8 cellular contexts compared by ENCODE assay signal in the genomic region with DNA sequence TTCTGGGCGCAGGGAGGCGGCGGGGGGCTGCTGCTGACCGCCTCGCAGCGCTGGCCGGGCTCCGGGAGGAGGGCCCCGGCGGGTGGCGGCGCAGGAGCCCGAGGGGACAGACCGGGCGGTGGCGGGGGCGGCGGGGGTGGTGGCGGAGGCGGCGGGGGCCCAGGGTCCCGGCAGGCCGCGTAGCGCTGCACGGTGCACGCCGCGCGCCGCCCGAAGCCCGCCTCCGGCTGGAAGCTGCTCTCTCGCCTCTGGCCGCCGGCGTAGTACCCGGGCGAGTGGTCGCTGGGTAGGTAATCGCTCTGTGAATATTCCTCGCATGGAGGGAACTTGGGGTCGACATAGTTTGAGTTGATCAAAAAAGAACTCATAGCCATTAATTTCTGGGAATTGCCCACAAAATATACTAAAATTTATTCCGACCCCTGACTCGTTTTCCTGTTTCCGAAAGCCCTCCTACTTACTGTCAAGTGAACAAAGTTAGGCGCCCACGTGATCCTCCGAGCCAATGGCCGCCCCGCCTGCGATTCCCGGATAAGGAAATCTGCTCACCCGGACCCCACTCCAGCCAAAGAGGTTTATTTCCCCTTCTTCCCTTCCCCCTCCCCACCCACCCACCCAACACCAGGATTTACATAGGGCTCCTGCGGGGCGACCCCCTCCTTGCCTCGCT. TPM values are rescaled to one million over a fixed set of nuclear protein-coding genes. Genes with fewer than 3 reads are reported as not detected.
DNase-seq lines count a peak whose midpoint lies in the region; ATAC-seq, FAIRE-seq and TF ChIP-seq lines count a peak whose summit lies in the region.

A gene (minus strand): TSS at position 405 of the 670 bp plus-strand sequence. CDS start 31 bp downstream, at position 374.

- TF ChIP-seq EP300 in esophagus muscularis mucosa (IDR thresholded peaks at IDR 0.05) = no peak

- peaks cover 14% of the 10 kb centered on the region for H3K27me3 ChIP-seq in CD4-positive, alpha-beta memory T cell (ENCODE audit: insufficient read depth, low read length)
- H3K27me3 ChIP-seq in esophagus muscularis mucosa = no peaks in the 10 kb centered on the region
- H3K27me3 ChIP-seq in upper lobe of right lung = peaks cover 79% of the 10 kb centered on the region

- no peaks in the 10 kb centered on the region for H3K36me3 ChIP-seq in CD4-positive, alpha-beta memory T cell (ENCODE audit: insufficient read depth, low read length)
- no peaks in the 10 kb centered on the region for H3K36me3 ChIP-seq in esophagus muscularis mucosa
- H3K36me3 ChIP-seq in upper lobe of right lung = no peaks in the 10 kb centered on the region

- peak within 1 kb of the TSS; percentile 90 to 97 (median 93) for H3K4me3 Mint-ChIP-seq in CD4-positive, alpha-beta memory T cell
- peak within 1 kb of the TSS; percentile 99 for H3K4me3 Mint-ChIP-seq in nephron progenitor cell

- peaks cover 3 to 12% of the 10 kb centered on the region in 2 donors for H3K36me3 Mint-ChIP-seq in CD4-positive, alpha-beta memory T cell
- H3K36me3 Mint-ChIP-seq in nephron progenitor cell (ENCODE audit: low read depth) = peaks cover 72% of the 10 kb centered on the region

- CTCF ChIA-PET in CD4-positive, alpha-beta memory T cell (lab: Charles Lee; ENCODE audit: partially characterized antibody) = interaction anchor here (0.6 to 0.9 kb wide), 2 partner anchors 87 to 242 kb away, joined by 3 to 4 read pairs; no protein-coding TSS in a partner anchor

- FAIRE-seq in H54 (lab: Jason Lieb, UNC) = no peak

- peak within 1 kb of the TSS; percentile 54 for H3K27ac ChIP-seq in CD4-positive, alpha-beta memory T cell (ENCODE audit: low read depth, low read length)
- H3K27ac ChIP-seq in esophagus muscularis mucosa (replicated peaks in 1 of 4) (peak within 1 kb of the TSS; percentile 91 to 97 (median 96)), upper lobe of right lung (peak within 1 kb of the TSS; percentile 93)

- H3K27ac Mint-ChIP-seq in CD4-positive, alpha-beta memory T cell = peak within 1 kb of the TSS; percentile 87 to 95 (median 91)
- H3K27ac Mint-ChIP-seq in nephron progenitor cell = peak within 1 kb of the TSS; percentile 100

- no peak for TF ChIP-seq POLR2A in esophagus muscularis mucosa (IDR thresholded peaks at IDR 0.05; ENCODE audit: low read depth)
- no peak for TF ChIP-seq POLR2A in H54 (IDR thresholded peaks at IDR 0.05; ENCODE audit: low read depth, low read length)

- ATAC-seq in GM21825 (IDR thresholded peaks at IDR 0.05; ENCODE audit: unreplicated experiment) (peak; percentile 44), upper lobe of right lung (peak; percentile 55)

- peaks cover 16 to 65% (median 41%) of the 10 kb centered on the region in 4 donors for H3K4me1 Mint-ChIP-seq in CD4-positive, alpha-beta memory T cell
- peaks cover 46% of the 10 kb centered on the region for H3K4me1 Mint-ChIP-seq in nephron progenitor cell

- WGBS in esophagus muscularis mucosa = 0% methylated on average over 24 of the region's 58 CpGs

- intact Hi-C loops in CD4-positive, alpha-beta memory T cell (cut with micrococcal nuclease) = loop anchor here (1.0 kb wide), 1 partner anchor 35 kb away; no protein-coding TSS in a partner anchor
- intact Hi-C loops in esophagus muscularis mucosa (cut with DNase I) (loop anchor here (2.0 kb wide), 1 partner anchor 35 kb away; no protein-coding TSS in a partner anchor), upper lobe of right lung (cut with DNase I) (no loop called here)

- no peak for TF ChIP-seq CTCF in esophagus muscularis mucosa (IDR thresholded peaks at IDR 0.05)
- no peak for TF ChIP-seq CTCF in nephron progenitor cell (IDR thresholded peaks at IDR 0.05)
- no peak for TF ChIP-seq CTCF in upper lobe of right lung (IDR thresholded peaks at IDR 0.05)

- no peaks in the 10 kb centered on the region for H3K9me3 Mint-ChIP-seq in CD4-positive, alpha-beta memory T cell
- no peaks in the 10 kb centered on the region for H3K9me3 Mint-ChIP-seq in nephron progenitor cell

- H3K4me3 ChIP-seq in CD4-positive, alpha-beta memory T cell (ENCODE audit: low read length in 2 of 2) = peak within 1 kb of the TSS; percentile 44 to 64
- peak within 1 kb of the TSS; percentile 66 to 90 (median 77) for H3K4me3 ChIP-seq in esophagus muscularis mucosa
- H3K4me3 ChIP-seq in upper lobe of right lung = peak within 1 kb of the TSS; percentile 59

- peak; percentile 60 to 80 (median 64) for DNase-seq in CD4-positive, alpha-beta memory T cell
- DNase-seq in NCI-H446 treated with DMSO at 0.1 percent for 48 hours (lab: John Stamatoyannopoulos, UW) (peak; percentile 45), esophagus muscularis mucosa (ENCODE audit: extremely low spot score) (peak; percentile 98), nephron progenitor cell (peak; percentile 80), upper lobe of right lung (no peak), H54 (ENCODE audit: insufficient read length, low spot score) (no peak)
- peak; percentile 38 for DNase-seq in activated CD8-positive, alpha-beta memory T cell treated with anti-CD3 and anti-CD28 coated beads, Interleukin-2, amount 50 U/mL, for 24 hours (ENCODE audit: extremely low read depth)

- POLR2A ChIA-PET in CD4-positive, alpha-beta memory T cell (lab: Charles Lee; ENCODE audit: partially characterized antibody) = interaction anchor here (0.6 to 2.5 kb wide), 9 partner anchors 8 to 86 kb away, joined by 3 to 8 read pairs (median 5); no protein-coding TSS in a partner anchor

- peaks cover 27 to 39% of the 10 kb centered on the region in 2 donors for H3K27me3 Mint-ChIP-seq in CD4-positive, alpha-beta memory T cell
- peaks cover 3% of the 10 kb centered on the region for H3K27me3 Mint-ChIP-seq in nephron progenitor cell (ENCODE audit: low read depth, poor library complexity)

- H3K9me3 ChIP-seq in CD4-positive, alpha-beta memory T cell (ENCODE audit: control insufficient read depth in 1 of 2, low read length in 2 of 2) = no peaks in the 10 kb centered on the region
- no peaks in the 10 kb centered on the region for H3K9me3 ChIP-seq in esophagus muscularis mucosa
- no peaks in the 10 kb centered on the region for H3K9me3 ChIP-seq in upper lobe of right lung

- peaks cover 52% of the 10 kb centered on the region for H3K4me1 ChIP-seq in CD4-positive, alpha-beta memory T cell (ENCODE audit: insufficient read depth, low read length)
- peaks cover 32 to 84% (median 79%) of the 10 kb centered on the region in 4 donors for H3K4me1 ChIP-seq in esophagus muscularis mucosa
- H3K4me1 ChIP-seq in upper lobe of right lung = peaks cover 6% of the 10 kb centered on the region

RNA-seq across cellular contexts. Expression of the gene that starts here (rescaled TPM):
- 1 to 10 TPM; 3.1 to 4.5 TPM for total RNA-seq in CD4-positive, alpha-beta memory T cell
- polyA plus RNA-seq in CD4-positive, alpha-beta memory T cell = under 1 TPM; 0.11 to 0.13 TPM
- total RNA-seq in esophagus muscularis mucosa (1 to 10 TPM; 3.5 to 8.3 (median 5.0) TPM), upper lobe of right lung (4.9 TPM)

Comparison
In these comparisons a context has a peak if more than half of its experiments do, and no peak if none do; other contexts are left out.
1. DNase-seq: peak in CD4-positive, alpha-beta memory T cell (5 of 5), NCI-H446 treated with DMSO at 0.1 percent for 48 hours (single experiment), activated CD8-positive, alpha-beta memory T cell treated with anti-CD3 and anti-CD28 coated beads, Interleukin-2, amount 50 U/mL, for 24 hours (single experiment), esophagus muscularis mucosa (single experiment) and nephron progenitor cell (single experiment); none in upper lobe of right lung (single experiment) and H54 (single experiment).
2. Peak in every context shown above with its lines, with median percentiles within 50 percentile points of each other: H3K27ac ChIP-seq and H3K4me3 ChIP-seq.